ENCODE assay signal across 8 cellular contexts in the genomic region with DNA sequence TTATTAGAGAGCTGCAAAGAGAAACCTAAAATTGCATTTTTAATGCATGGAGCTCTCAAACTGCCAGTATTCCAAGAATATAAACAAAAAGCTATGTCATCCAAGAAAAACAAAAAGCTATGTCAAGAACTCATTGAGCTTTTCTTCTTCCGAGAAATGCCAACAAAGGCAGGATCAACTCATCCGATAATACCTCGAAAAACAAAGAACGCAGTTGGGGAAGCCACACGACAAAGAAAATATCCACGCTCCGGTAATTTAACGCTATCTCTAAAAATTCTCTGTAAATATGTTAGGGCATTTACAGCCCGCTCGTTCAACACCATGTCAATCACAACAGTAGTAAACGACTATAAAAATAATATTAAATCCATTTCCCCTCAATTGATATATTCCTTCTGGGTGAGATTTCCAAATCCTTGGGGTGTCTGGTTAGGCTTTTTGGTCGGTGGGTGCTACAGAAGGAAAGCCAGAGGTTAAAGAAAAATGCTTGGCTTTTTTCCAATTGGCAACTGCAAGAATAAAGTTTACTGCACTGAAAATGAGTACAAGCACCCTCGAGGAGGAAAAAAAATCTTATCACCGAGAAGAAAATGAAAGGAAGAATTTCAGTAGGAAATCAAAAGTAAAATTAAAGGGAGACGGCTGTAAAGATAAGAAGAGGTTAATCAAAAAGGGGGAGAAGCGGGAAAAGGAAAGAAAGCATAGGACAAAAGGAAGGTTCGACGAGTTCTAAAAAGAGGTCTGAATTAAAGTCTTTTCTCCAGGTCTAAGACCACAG. TPM values are rescaled to one million over a fixed set of nuclear protein-coding genes. Genes with fewer than 3 reads are reported as not detected.
DNase-seq lines count a peak whose midpoint lies in the region; ATAC-seq and TF ChIP-seq lines count a peak whose summit lies in the region.

No MANE protein-coding gene starts in this region.

- intact Hi-C loops in colonic mucosa (cut with DNase I), result no loop called here

- H3K27ac ChIP-seq in colonic mucosa, result peak overlapping the region; percentile 98

- H3K36me3 ChIP-seq in colonic mucosa, result no peaks in the 10 kb centered on the region
- no peaks in the 10 kb centered on the region for H3K36me3 ChIP-seq in mucosa of stomach (ENCODE audit: control insufficient read depth, insufficient read depth, low read length)

- H3K9ac ChIP-seq in colonic mucosa (ENCODE audit: low read depth in 2 of 2, low read length in 2 of 2) (peak overlapping the region; percentile 92 to 100), mucosa of stomach (ENCODE audit: low read length) (peak overlapping the region; percentile 93)

- peak overlapping the region; percentile 77 for H3K4me3 ChIP-seq in colonic mucosa
- peak overlapping the region; percentile 75 for H3K4me3 ChIP-seq in mucosa of stomach (ENCODE audit: low read length)

- no peaks in the 10 kb centered on the region for H3K4me1 ChIP-seq in colonic mucosa
- H3K4me1 ChIP-seq in mucosa of stomach (ENCODE audit: control insufficient read depth, insufficient read depth, low read length), result peaks cover 11% of the 10 kb centered on the region

- DNase-seq in NCI-H2227 treated with DMSO at 0.1 percent for 48 hours (lab: John Stamatoyannopoulos, UW) (peak; percentile 28), NCI-H2227 (lab: John Stamatoyannopoulos, UW; ENCODE audit: unreplicated experiment) (no peak), NCI-H82 (lab: John Stamatoyannopoulos, UW) (peak; percentile 46), colonic mucosa (no peak), mesenteric fat pad (ENCODE audit: low spot score) (no peak)

- H3K9me3 ChIP-seq in colonic mucosa (no peaks in the 10 kb centered on the region), mucosa of stomach (ENCODE audit: control insufficient read depth, low read length) (no peaks in the 10 kb centered on the region)

- TF ChIP-seq CTCF in colonic mucosa (IDR thresholded peaks at IDR 0.05), result no peak

- ATAC-seq in GM21786 (IDR thresholded peaks at IDR 0.05; ENCODE audit: unreplicated experiment), result no peak
- ATAC-seq in HG02840 (IDR thresholded peaks at IDR 0.05; ENCODE audit: low FRiP score, unreplicated experiment), result no peak

- H3K27me3 ChIP-seq in colonic mucosa (no peaks in the 10 kb centered on the region), mucosa of stomach (ENCODE audit: control insufficient read depth, insufficient read depth, low read length) (no peaks in the 10 kb centered on the region)

RNA-seq across cellular contexts. Expression of a gene that starts 0.9 kb away (rescaled TPM):
- total RNA-seq in colonic mucosa (10 to 100 TPM; 86.8 to 89.2 TPM), mesenteric fat pad (57.1 TPM)

RNA-seq across cellular contexts. Expression of a gene that starts 10.4 kb away (rescaled TPM):
- 10 to 100 TPM; 39.4 to 62.7 TPM for total RNA-seq in colonic mucosa
- total RNA-seq in mesenteric fat pad, result 89.5 TPM

RNA-seq across cellular contexts. Expression of a gene that starts 46.0 kb away (rescaled TPM):
- total RNA-seq in colonic mucosa, result 100 to 1,000 TPM; 123 to 231 TPM
- total RNA-seq in mesenteric fat pad, result 116 TPM

RNA-seq across cellular contexts. Expression of a gene that starts 54.3 kb away (rescaled TPM):
- total RNA-seq in colonic mucosa, result 10 to 100 TPM; 44.0 to 48.4 TPM
- total RNA-seq in mesenteric fat pad, result 25.9 TPM

RNA-seq across cellular contexts. Expression of a gene that starts 56.7 kb away (rescaled TPM):
- total RNA-seq in colonic mucosa (10 to 100 TPM in 1 of 2 donors, 1 to 10 TPM in 1; 7.1 to 11.4 TPM), mesenteric fat pad (10.9 TPM)

Comparison
In these comparisons a context has a peak if more than half of its experiments do, and no peak if none do; other contexts are left out.
1. DNase-seq: peak in NCI-H2227 treated with DMSO at 0.1 percent for 48 hours (single experiment) and NCI-H82 (single experiment); none in NCI-H2227 (single experiment), colonic mucosa (single experiment) and mesenteric fat pad (single experiment).